ENCODE assay signal across 9 cellular contexts in the genomic region with DNA sequence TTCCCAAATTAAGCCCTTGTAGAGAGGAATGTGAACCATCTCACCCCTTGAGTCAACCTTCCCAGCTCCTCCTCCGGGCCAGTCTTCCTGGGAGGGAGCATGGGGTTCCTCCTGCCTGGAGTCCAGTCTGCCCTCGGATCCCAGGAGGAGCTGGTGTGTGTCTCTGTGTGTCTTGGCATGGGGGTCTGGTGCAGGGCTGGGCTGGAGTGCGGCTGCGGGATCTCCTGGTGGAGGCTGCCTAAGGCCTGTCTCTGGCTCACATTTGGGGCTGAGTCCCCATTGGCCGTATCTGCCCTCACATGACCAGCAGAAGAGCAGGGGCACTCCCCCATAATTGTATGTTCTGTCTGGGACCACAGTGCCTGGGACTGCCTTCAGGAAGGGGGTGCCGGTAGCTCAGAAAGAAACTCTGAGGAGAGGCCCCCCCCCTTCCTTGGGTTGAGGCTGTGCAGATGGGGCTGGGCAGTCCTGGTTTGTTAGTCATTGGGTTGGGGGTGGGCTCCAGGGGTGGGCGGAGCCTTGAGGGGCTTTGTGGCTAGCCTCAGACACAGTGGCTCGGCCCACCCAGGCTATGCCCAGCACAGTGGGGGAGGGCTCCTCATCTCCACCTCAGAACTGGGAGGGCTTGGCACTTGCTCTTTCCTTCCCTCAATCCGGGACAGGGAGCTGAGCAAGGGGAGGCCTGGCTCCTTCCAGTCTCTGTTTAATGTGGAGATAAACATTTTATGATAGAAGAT. TPM values are rescaled to one million over a fixed set of nuclear protein-coding genes. Genes with fewer than 3 reads are reported as not detected.
DNase-seq lines count a peak whose midpoint lies in the region; ATAC-seq and TF ChIP-seq lines count a peak whose summit lies in the region.
"Had no signal": no experiment of that assay in that cellular context is flagged by ENCODE, and none has a peak within 500 bp of the region (broad histone marks: within the 10 kb centered on the region; RNA-seq: fewer than 3 reads in every experiment).

No MANE protein-coding gene starts in this region.

- TF ChIP-seq POLR2A in body of pancreas (IDR thresholded peaks at IDR 0.05): no peak

- peak overlapping the region; percentile 11 for H2BK120ac ChIP-seq in mesenchymal stem cell (ENCODE audit: low read depth, low read length)

- H3K18ac ChIP-seq in mesenchymal stem cell (ENCODE audit: low read depth in 1 of 2, low read length in 2 of 2): peak overlapping the region; percentile 6 to 92

- in situ Hi-C loops in ACHN (cut with HindIII; ENCODE audit: low pct_ligation_motif_present, low pct_unique_long_range_greater_than_20kb, low sequenced_read_pairs): no loop called here

- intact Hi-C loops in body of pancreas (cut with DNase I): loop anchor here (5.0 kb wide), 1 partner anchor 40 kb away; no protein-coding TSS in a partner anchor

- no peak overlapping the region for H2AFZ ChIP-seq in mesenchymal stem cell (ENCODE audit: low read depth, low read length)

- peak overlapping the region; percentile 29 to 44 for H2BK12ac ChIP-seq in mesenchymal stem cell (ENCODE audit: low read length in 2 of 2)

- H4K8ac ChIP-seq in mesenchymal stem cell (ENCODE audit: low read length): peak overlapping the region; percentile 14

- H2BK5ac ChIP-seq in mesenchymal stem cell (ENCODE audit: low read depth, low read length, poor library complexity, severe bottlenecking): no peak overlapping the region

- peak overlapping the region; percentile 77 to 99 (median 97) for H3K4me3 Mint-ChIP-seq in brain

- H3K4me3 ChIP-seq in HUES48 (ENCODE audit: low read depth, low read length) (peak overlapping the region; percentile 65), mesenchymal stem cell (ENCODE audit: insufficient read depth in 1 of 2, low read depth in 1 of 2, low read length in 2 of 2) (peak overlapping the region in 1 of 2 experiments; percentile 41), body of pancreas (no peak overlapping the region)
- H3K4me3 ChIP-seq: lung had no signal

- H3K23ac ChIP-seq in mesenchymal stem cell (ENCODE audit: low read length in 2 of 2): no peak overlapping the region

- ATAC-seq in body of pancreas (no peak), HG03432 (IDR thresholded peaks at IDR 0.05; ENCODE audit: unreplicated experiment) (no peak)

- H3K4me1 ChIP-seq in HUES48 (ENCODE audit: control insufficient read depth, insufficient read depth, low read length) (peaks cover 34% of the 10 kb centered on the region), mesenchymal stem cell (ENCODE audit: control insufficient read depth, insufficient read depth, low read depth, low read length) (peaks cover 39% of the 10 kb centered on the region), body of pancreas (peaks cover 56% of the 10 kb centered on the region)

- peak overlapping the region; percentile 76 to 92 (median 91) for H3K27ac Mint-ChIP-seq in brain

- peaks cover 30% of the 10 kb centered on the region for H3K79me1 ChIP-seq in mesenchymal stem cell (replicated peaks; ENCODE audit: low read length, poor library complexity, severe bottlenecking)

- 20% methylated on average over 6 of the region's 9 CpGs for WGBS in mesenchymal stem cell
- WGBS in body of pancreas, 2 donors: 52 to 66% methylated on average over 3 to 9 of the region's 9 CpGs

- no peak overlapping the region for H3K14ac ChIP-seq in mesenchymal stem cell (ENCODE audit: low read length in 2 of 2)

- H2BK15ac ChIP-seq in mesenchymal stem cell (ENCODE audit: low read depth, poor library complexity, severe bottlenecking): peak overlapping the region; percentile 80

- H3K27me3 ChIP-seq in HUES48 (ENCODE audit: control insufficient read depth, insufficient read depth, low read length): peaks cover 44% of the 10 kb centered on the region
- peaks cover 9 to 35% of the 10 kb centered on the region in 2 experiments for H3K27me3 ChIP-seq in mesenchymal stem cell (ENCODE audit: control insufficient read depth in 1 of 2, insufficient read depth in 1 of 2, low read length in 2 of 2)
- no peaks in the 10 kb centered on the region for H3K27me3 ChIP-seq in body of pancreas

- H3K27ac ChIP-seq in HUES48 (ENCODE audit: low read depth, low read length) (peak overlapping the region; percentile 85), mesenchymal stem cell (ENCODE audit: low read length, poor library complexity, severe bottlenecking) (no peak overlapping the region), body of pancreas (no peak overlapping the region)

- peak; percentile 8 for DNase-seq in ACHN
- DNase-seq in mesenchymal stem cell: peak; percentile 96
- DNase-seq in body of pancreas: no peak
- no peak for DNase-seq in NCI-H526 (lab: John Stamatoyannopoulos, UW)
- DNase-seq in NCI-H2227 treated with DMSO at 0.1 percent for 48 hours (lab: John Stamatoyannopoulos, UW): no peak

- TF ChIP-seq CTCF in brain (conservative IDR thresholded peaks at IDR 0.05) (no peak), body of pancreas (IDR thresholded peaks at IDR 0.05) (no peak)

- no peak overlapping the region for H3K4me2 ChIP-seq in mesenchymal stem cell (ENCODE audit: low read length, poor library complexity, severe bottlenecking)

- peaks cover 23% of the 10 kb centered on the region for H3K27me3 Mint-ChIP-seq in brain

- H3K36me3 Mint-ChIP-seq in brain: no peaks in the 10 kb centered on the region

- H3K9me3 Mint-ChIP-seq in brain: peaks cover 0 to 2% (median 0%) of the 10 kb centered on the region in 5 experiments

- H3K9me3 ChIP-seq in HUES48 (ENCODE audit: control insufficient read depth, insufficient read depth, low read length) (no peaks in the 10 kb centered on the region), mesenchymal stem cell (ENCODE audit: control insufficient read depth, low read length) (no peaks in the 10 kb centered on the region), body of pancreas (no peaks in the 10 kb centered on the region)

- H3K36me3 ChIP-seq in HUES48 (ENCODE audit: control insufficient read depth, insufficient read depth, low read length): peaks cover 14% of the 10 kb centered on the region
- peaks cover 15 to 17% of the 10 kb centered on the region in 2 experiments for H3K36me3 ChIP-seq in mesenchymal stem cell (ENCODE audit: control insufficient read depth in 1 of 2, insufficient read depth in 2 of 2, low read depth in 1 of 2, low read length in 2 of 2)
- H3K36me3 ChIP-seq in body of pancreas (replicated peaks in 1 of 2; ENCODE audit: insufficient read depth in 1 of 2, low read depth in 2 of 2): no peaks in the 10 kb centered on the region

- peaks cover 73% of the 10 kb centered on the region for H3K4me1 Mint-ChIP-seq in brain

- H2AK5ac ChIP-seq in mesenchymal stem cell (ENCODE audit: low read length, severe bottlenecking): no peak overlapping the region

- H4K91ac ChIP-seq in mesenchymal stem cell (ENCODE audit: low read length): peak overlapping the region; percentile 3

- peak overlapping the region in 1 of 2 experiments; percentile 57 for H3K4ac ChIP-seq in mesenchymal stem cell (ENCODE audit: low read depth in 1 of 2, low read length in 2 of 2)

- no peak overlapping the region for H3K9ac ChIP-seq in HUES48 (ENCODE audit: low read depth, low read length)
- peak overlapping the region; percentile 60 for H3K9ac ChIP-seq in mesenchymal stem cell (ENCODE audit: low read length)

RNA-seq across cellular contexts. Expression of a gene that starts 2.9 kb away (rescaled TPM):
- polyA plus RNA-seq in brain (ENCODE audit: insufficient read depth, low read depth, low replicate concordance): 13.2 TPM
- polyA plus RNA-seq in mesenchymal stem cell (2013, experiment 1 of 2): 25.1 TPM
- polyA plus RNA-seq in mesenchymal stem cell (2013, experiment 2 of 2): 26.5 TPM
- total RNA-seq in body of pancreas: 10 to 100 TPM; 28.8 to 54.1 TPM

RNA-seq across cellular contexts. Expression of a gene that starts 3.4 kb away (rescaled TPM):
- polyA plus RNA-seq in brain (ENCODE audit: insufficient read depth, low read depth, low replicate concordance): 52.0 TPM
- 30.2 TPM for polyA plus RNA-seq in mesenchymal stem cell (2013, experiment 1 of 2)
- 30.5 TPM for polyA plus RNA-seq in mesenchymal stem cell (2013, experiment 2 of 2)
- 1 to 10 TPM; 5.7 to 9.2 TPM for total RNA-seq in body of pancreas

RNA-seq across cellular contexts. Expression of a gene that starts 8.8 kb away (rescaled TPM):
- not detected for polyA plus RNA-seq in brain (ENCODE audit: insufficient read depth, low read depth, low replicate concordance)
- not detected for polyA plus RNA-seq in mesenchymal stem cell (2013, experiment 1 of 2)
- polyA plus RNA-seq in mesenchymal stem cell (2013, experiment 2 of 2): not detected
- under 1 TPM in 1 of 2 donors, not detected in 1; 0.52 TPM for total RNA-seq in body of pancreas
- total RNA-seq: lung had no signal
- polyA plus RNA-seq: lung had no signal

RNA-seq across cellular contexts. Expression of a gene that starts 20.8 kb away (rescaled TPM):
- polyA plus RNA-seq in brain (ENCODE audit: insufficient read depth, low read depth, low replicate concordance): 58.3 TPM
- 80.2 TPM for polyA plus RNA-seq in mesenchymal stem cell (2013, experiment 1 of 2)
- polyA plus RNA-seq in mesenchymal stem cell (2013, experiment 2 of 2): 77.3 TPM
- 100 to 1,000 TPM in 1 of 2 donors, 10 to 100 TPM in 1; 75.0 to 205 TPM for total RNA-seq in body of pancreas

RNA-seq across cellular contexts. Expression of a gene that starts 43.7 kb away (rescaled TPM):
- 10.1 TPM for polyA plus RNA-seq in brain (ENCODE audit: insufficient read depth, low read depth, low replicate concordance)
- 0.65 TPM for polyA plus RNA-seq in mesenchymal stem cell (2013, experiment 1 of 2)
- 0.60 TPM for polyA plus RNA-seq in mesenchymal stem cell (2013, experiment 2 of 2)
- 10 to 100 TPM in 1 of 2 donors, 1 to 10 TPM in 1; 3.9 to 19.4 TPM for total RNA-seq in body of pancreas

Comparison
In these comparisons a context has a peak if more than half of its experiments do, and no peak if none do; other contexts are left out.
1. DNase-seq: peak in ACHN (single experiment) and mesenchymal stem cell (single experiment); none in body of pancreas (0 of 4), NCI-H526 (0 of 2) and NCI-H2227 treated with DMSO at 0.1 percent for 48 hours (single experiment).